ENCODE assay signal across 39 cellular contexts in genomic region chr7:51481421-51481820, GRCh38.
"Had no signal": no experiment of that assay in that cellular context is flagged by ENCODE, and none has a peak within 500 bp of the region (broad histone marks: within the 10 kb centered on the region; RNA-seq: fewer than 3 reads in every experiment).

No MANE protein-coding gene starts in this region.

- ATAC-seq: activated CD4-positive, alpha-beta T cell treated with anti-CD3 and anti-CD28 coated beads for 36 hours; activated CD4-positive, CD25-positive, alpha-beta regulatory T cell treated with anti-CD3 and anti-CD28 coated beads, Interleukin-2, amount 50 U/mL, for 24 hours; activated CD8-positive, alpha-beta memory T cell treated with anti-CD3 and anti-CD28 coated beads, Interleukin-2, amount 10 ng/mL, durations not matched to agents 7 days and 5 days; activated CD8-positive, alpha-beta T cell treated with anti-CD3 and anti-CD28 coated beads, Interleukin-2, amount 10 ng/mL, durations not matched to agents 7 days and 5 days; activated naive CD4-positive, alpha-beta T cell treated with anti-CD3 and anti-CD28 coated beads, Interleukin-2, amount 50 U/mL, for 72 hours; effector memory CD8-positive, alpha-beta T cell; foreskin keratinocyte; gastrocnemius medialis; heart left ventricle; T-helper 17 cell had no signal

- H3K27me3 Mint-ChIP-seq: activated B cell treated with CpG ODN at 0.5 μM for 24 hours; activated CD4-positive, alpha-beta memory T cell treated with anti-CD3 and anti-CD28 coated beads for 36 hours; activated CD4-positive, alpha-beta T cell treated with anti-CD3 and anti-CD28 coated beads for 36 hours; activated CD4-positive, alpha-beta T cell treated with anti-CD3 and anti-CD28 coated beads, Interleukin-2, amount 10 ng/mL, durations not matched to agents 24 days and 14 days; activated CD8-positive, alpha-beta memory T cell treated with anti-CD3 and anti-CD28 coated beads, Interleukin-2, amount 10 ng/mL, durations not matched to agents 7 days and 5 days; activated naive CD4-positive, alpha-beta T cell treated with anti-CD3 and anti-CD28 coated beads, Interleukin-2, amount 10 ng/mL, durations not matched to agents 7 days and 5 days; activated naive CD8-positive, alpha-beta T cell treated with anti-CD3 and anti-CD28 coated beads, Interleukin-2, amount 10 ng/mL, durations not matched to agents 7 days and 5 days; dendritic cell treated with granulocyte-macrophage colony-stimulating factor and Interleukin-4, amounts not matched to agents 40 ng/mL and 50 ng/mL, for 4 days; effector memory CD8-positive, alpha-beta T cell; T-helper 17 cell had no signal

- H3K27ac ChIP-seq: ascending aorta, breast epithelium, cardiac muscle cell, coronary artery, dorsolateral prefrontal cortex, esophagus muscularis mucosa, foreskin keratinocyte, gastrocnemius medialis, heart left ventricle, WERI-Rb-1 had no signal

- H3K27ac Mint-ChIP-seq: activated B cell treated with CpG ODN at 0.5 μM for 24 hours; activated CD4-positive, alpha-beta memory T cell treated with anti-CD3 and anti-CD28 coated beads for 36 hours; activated CD4-positive, alpha-beta T cell treated with anti-CD3 and anti-CD28 coated beads for 36 hours; activated CD4-positive, alpha-beta T cell treated with anti-CD3 and anti-CD28 coated beads, Interleukin-2, amount 10 ng/mL, durations not matched to agents 24 days and 14 days; activated CD8-positive, alpha-beta memory T cell treated with anti-CD3 and anti-CD28 coated beads, Interleukin-2, amount 10 ng/mL, durations not matched to agents 7 days and 5 days; activated CD8-positive, alpha-beta T cell treated with anti-CD3 and anti-CD28 coated beads, Interleukin-2, amount 10 ng/mL, durations not matched to agents 7 days and 5 days; activated naive CD4-positive, alpha-beta T cell treated with anti-CD3 and anti-CD28 coated beads, Interleukin-2, amount 10 ng/mL, durations not matched to agents 7 days and 5 days; activated naive CD4-positive, alpha-beta T cell treated with anti-CD3 and anti-CD28 coated beads, Interleukin-2, amount 50 U/mL, for 72 hours; activated naive CD8-positive, alpha-beta T cell treated with anti-CD3 and anti-CD28 coated beads, Interleukin-2, amount 10 ng/mL, durations not matched to agents 7 days and 5 days; activated T-helper 1 cell treated with anti-CD3 and anti-CD28 coated beads, Interleukin-12 subunit alpha, Interleukin-12 subunit beta, Interleukin-2, Interleukin-4 antibody, amounts not matched to agents 30 ng/mL and 10 ng/mL and 1 ng/mL, durations not matched to agents 14 hours and 24 hours and 36 hours; activated T-helper 2 cell treated with anti-CD3 and anti-CD28 coated beads, Interferon-gamma antibody, Interleukin-2, Interleukin-4, amounts not matched to agents 10 μg/mL and 5 μg/mL and 100 μg/mL, durations not matched to agents 14 hours and 24 hours and 36 hours; dendritic cell treated with granulocyte-macrophage colony-stimulating factor and Interleukin-4, amounts not matched to agents 40 ng/mL and 50 ng/mL, for 4 days; effector memory CD8-positive, alpha-beta T cell; T-helper 17 cell; T-helper 2 cell treated with Interferon-gamma antibody and Interleukin-4, amounts not matched to agents 5 μg/mL and 100 μg/mL, for 36 hours had no signal

- H3K4me1 Mint-ChIP-seq: activated B cell treated with CpG ODN at 0.5 μM for 24 hours; activated CD4-positive, alpha-beta T cell treated with anti-CD3 and anti-CD28 coated beads for 36 hours; activated CD4-positive, alpha-beta T cell treated with anti-CD3 and anti-CD28 coated beads, Interleukin-2, amount 10 ng/mL, durations not matched to agents 24 days and 14 days; activated CD8-positive, alpha-beta memory T cell treated with anti-CD3 and anti-CD28 coated beads, Interleukin-2, amount 10 ng/mL, durations not matched to agents 7 days and 5 days; activated naive CD4-positive, alpha-beta T cell treated with anti-CD3 and anti-CD28 coated beads, Interleukin-2, amount 10 ng/mL, durations not matched to agents 7 days and 5 days; activated naive CD8-positive, alpha-beta T cell treated with anti-CD3 and anti-CD28 coated beads, Interleukin-2, amount 10 ng/mL, durations not matched to agents 7 days and 5 days; T-helper 17 cell had no signal

- H3K4me1 ChIP-seq: ascending aorta, breast epithelium, esophagus muscularis mucosa, foreskin keratinocyte, gastrocnemius medialis, heart left ventricle had no signal

- H3K9me3 ChIP-seq: ascending aorta, esophagus muscularis mucosa, gastrocnemius medialis, heart left ventricle had no signal

- H3K4me3 ChIP-seq: ascending aorta, breast epithelium, cardiac muscle cell, coronary artery, dorsolateral prefrontal cortex, esophagus muscularis mucosa, gastrocnemius medialis, heart left ventricle had no signal

- H3K36me3 ChIP-seq: ascending aorta, breast epithelium, cardiac muscle cell, esophagus muscularis mucosa, gastrocnemius medialis, heart left ventricle, WERI-Rb-1 had no signal

- H3K27me3 ChIP-seq: ascending aorta, cardiac muscle cell, dorsolateral prefrontal cortex, esophagus muscularis mucosa, foreskin keratinocyte, gastrocnemius medialis had no signal

- DNase-seq: activated B cell treated with CpG ODN at 0.5 μM for 24 hours; activated CD4-positive, alpha-beta memory T cell treated with anti-CD3 and anti-CD28 coated beads for 36 hours; activated CD4-positive, alpha-beta T cell treated with anti-CD3 and anti-CD28 coated beads for 36 hours; activated CD4-positive, alpha-beta T cell treated with anti-CD3 and anti-CD28 coated beads, Interleukin-2, amount 10 ng/mL, durations not matched to agents 24 days and 14 days; activated CD8-positive, alpha-beta memory T cell treated with anti-CD3 and anti-CD28 coated beads, Interleukin-2, amount 10 ng/mL, durations not matched to agents 7 days and 5 days; activated CD8-positive, alpha-beta memory T cell treated with anti-CD3 and anti-CD28 coated beads, Interleukin-2, amount 50 U/mL, for 4 hours; activated CD8-positive, alpha-beta T cell treated with anti-CD3 and anti-CD28 coated beads, Interleukin-2, amount 10 ng/mL, durations not matched to agents 7 days and 5 days; activated effector memory CD4-positive, alpha-beta T cell treated with anti-CD3 and anti-CD28 coated beads, Interleukin-2, amount 50 U/mL, for 16 hours; activated naive CD4-positive, alpha-beta T cell; activated naive CD4-positive, alpha-beta T cell treated with anti-CD3 and anti-CD28 coated beads, Interleukin-2, amount 10 ng/mL, durations not matched to agents 7 days and 5 days; activated naive CD8-positive, alpha-beta T cell treated with anti-CD3 and anti-CD28 coated beads, Interleukin-2, amount 10 ng/mL, durations not matched to agents 7 days and 5 days; activated T-cell treated with anti-CD3 and anti-CD28 coated beads, Interleukin-2, amount 50 U/mL, for 1 hour; activated T-cell treated with anti-CD3 and anti-CD28 coated beads, Interleukin-2, amount 50 U/mL, for 48 hours; central memory CD4-positive, alpha-beta T cell; cerebellar nuclear complex; dorsolateral prefrontal cortex; effector CD4-positive, alpha-beta T cell; effector memory CD8-positive, alpha-beta T cell; erythroblast; foreskin keratinocyte; gastrocnemius medialis; glutamatergic neuron; heart left ventricle; T-helper 1 cell; T-helper 17 cell; T1000; WERI-Rb-1 had no signal

- H3K9me3 Mint-ChIP-seq: activated CD4-positive, alpha-beta memory T cell treated with anti-CD3 and anti-CD28 coated beads for 36 hours; activated CD4-positive, alpha-beta T cell treated with anti-CD3 and anti-CD28 coated beads, Interleukin-2, amount 10 ng/mL, durations not matched to agents 24 days and 14 days; activated naive CD4-positive, alpha-beta T cell treated with anti-CD3 and anti-CD28 coated beads, Interleukin-2, amount 50 U/mL, for 72 hours; activated naive CD8-positive, alpha-beta T cell treated with anti-CD3 and anti-CD28 coated beads, Interleukin-2, amount 10 ng/mL, durations not matched to agents 7 days and 5 days; activated T-helper 1 cell treated with anti-CD3 and anti-CD28 coated beads, Interleukin-12 subunit alpha, Interleukin-12 subunit beta, Interleukin-2, Interleukin-4 antibody, amounts not matched to agents 30 ng/mL and 10 ng/mL and 1 ng/mL, durations not matched to agents 14 hours and 24 hours and 36 hours had no signal

- H3K36me3 Mint-ChIP-seq: activated CD4-positive, alpha-beta memory T cell treated with anti-CD3 and anti-CD28 coated beads for 36 hours; activated CD8-positive, alpha-beta memory T cell treated with anti-CD3 and anti-CD28 coated beads, Interleukin-2, amount 10 ng/mL, durations not matched to agents 7 days and 5 days; activated naive CD4-positive, alpha-beta T cell treated with anti-CD3 and anti-CD28 coated beads, Interleukin-2, amount 10 ng/mL, durations not matched to agents 7 days and 5 days; activated naive CD4-positive, alpha-beta T cell treated with anti-CD3 and anti-CD28 coated beads, Interleukin-2, amount 50 U/mL, for 72 hours; activated naive CD8-positive, alpha-beta T cell treated with anti-CD3 and anti-CD28 coated beads, Interleukin-2, amount 10 ng/mL, durations not matched to agents 7 days and 5 days; brain had no signal

- H3K4me3 Mint-ChIP-seq: activated B cell treated with CpG ODN at 0.5 μM for 24 hours; activated CD4-positive, alpha-beta memory T cell treated with anti-CD3 and anti-CD28 coated beads for 36 hours; activated CD4-positive, alpha-beta T cell treated with anti-CD3 and anti-CD28 coated beads for 36 hours; activated CD4-positive, alpha-beta T cell treated with anti-CD3 and anti-CD28 coated beads, Interleukin-2, amount 10 ng/mL, durations not matched to agents 24 days and 14 days; activated CD8-positive, alpha-beta memory T cell treated with anti-CD3 and anti-CD28 coated beads, Interleukin-2, amount 10 ng/mL, durations not matched to agents 7 days and 5 days; activated CD8-positive, alpha-beta T cell treated with anti-CD3 and anti-CD28 coated beads, Interleukin-2, amount 10 ng/mL, durations not matched to agents 7 days and 5 days; activated naive CD4-positive, alpha-beta T cell treated with anti-CD3 and anti-CD28 coated beads, Interleukin-2, amount 10 ng/mL, durations not matched to agents 7 days and 5 days; activated naive CD8-positive, alpha-beta T cell treated with anti-CD3 and anti-CD28 coated beads, Interleukin-2, amount 10 ng/mL, durations not matched to agents 7 days and 5 days; activated T-helper 1 cell treated with anti-CD3 and anti-CD28 coated beads, Interleukin-12 subunit alpha, Interleukin-12 subunit beta, Interleukin-2, Interleukin-4 antibody, amounts not matched to agents 30 ng/mL and 10 ng/mL and 1 ng/mL, durations not matched to agents 14 hours and 24 hours and 36 hours; brain; dendritic cell treated with granulocyte-macrophage colony-stimulating factor and Interleukin-4, amounts not matched to agents 40 ng/mL and 50 ng/mL, for 4 days; effector memory CD8-positive, alpha-beta T cell; T-helper 17 cell; T-helper 2 cell treated with Interferon-gamma antibody and Interleukin-4, amounts not matched to agents 5 μg/mL and 100 μg/mL, for 36 hours had no signal
